Comparison of ENCODE assay signal across 10 cellular contexts in the genomic region with DNA sequence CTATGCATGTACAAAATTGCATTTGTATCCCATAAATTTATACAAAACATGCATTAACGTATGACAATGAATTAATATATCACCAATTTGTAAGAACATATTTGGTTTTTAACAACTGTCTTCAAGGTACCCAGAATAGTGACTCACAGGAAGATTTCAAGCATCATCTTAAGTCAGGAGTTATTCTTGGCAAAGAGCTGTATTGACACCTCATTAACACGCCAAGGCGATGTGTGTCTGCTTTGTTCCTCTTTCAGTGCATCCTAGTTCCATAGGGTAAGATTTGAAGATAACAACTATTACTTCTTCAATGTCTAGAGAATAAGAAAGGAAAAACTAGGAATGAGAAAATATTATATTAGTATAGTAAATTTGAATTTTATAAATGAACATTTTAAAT. TPM values are rescaled to one million over a fixed set of nuclear protein-coding genes. Genes with fewer than 3 reads are reported as not detected.
"Had no signal": no experiment of that assay in that cellular context is flagged by ENCODE, and none has a peak within 500 bp of the region (broad histone marks: within the 10 kb centered on the region; RNA-seq: fewer than 3 reads in every experiment).

No MANE protein-coding gene starts in this region.

- H3K4me1 ChIP-seq: left lung had no signal

- H3K36me3 ChIP-seq: left lung, thoracic aorta had no signal

- H3K27ac ChIP-seq: left lung, thoracic aorta had no signal

- H3K9me3 ChIP-seq: left lung, thoracic aorta had no signal

- H3K27me3 ChIP-seq: left lung had no signal

- DNase-seq: activated CD4-positive, alpha-beta T cell treated with anti-CD3 and anti-CD28 coated beads for 48 hours; activated CD8-positive, alpha-beta T cell treated with anti-CD3 and anti-CD28 coated beads, Interleukin-2, amount 10 ng/mL, durations not matched to agents 7 days and 5 days; activated naive CD4-positive, alpha-beta T cell treated with Interleukin-2 at 50 U/mL for 16 hours; left lung; mesenchymal stem cell; nephron progenitor cell; stimulated activated CD4-positive, alpha-beta T cell treated with anti-CD3 and anti-CD28 coated beads, Interleukin-15, amount 100 ng/mL, for 24 hours; stimulated activated CD4-positive, alpha-beta T cell treated with anti-CD3 and anti-CD28 coated beads, Interleukin-4, amount 100 ng/mL, for 24 hours; stimulated activated naive CD8-positive, alpha-beta T cell treated with anti-CD3 and anti-CD28 coated beads, Interleukin-15, amount 100 ng/mL, for 72 hours had no signal

- ATAC-seq: activated CD8-positive, alpha-beta T cell treated with anti-CD3 and anti-CD28 coated beads, Interleukin-2, amount 10 ng/mL, durations not matched to agents 7 days and 5 days; left lung; stimulated activated naive CD8-positive, alpha-beta T cell treated with anti-CD3 and anti-CD28 coated beads, Interleukin-15, amount 100 ng/mL, for 72 hours had no signal

- H3K4me3 ChIP-seq: left lung, thoracic aorta had no signal

RNA-seq across cellular contexts. Expression of a gene that starts 35.8 kb away (rescaled TPM):
- total RNA-seq: activated CD8-positive, alpha-beta T cell treated with anti-CD3 and anti-CD28 coated beads, Interleukin-2, amount 10 ng/mL, durations not matched to agents 7 days and 5 days had no signal
